1 cellular context compared by ENCODE assay signal in genomic region chr2:69659349-69659748, GRCh38.
TF ChIP-seq lines count a peak whose summit lies in the region.

No MANE protein-coding gene starts in this region.

TF ChIP-seq in HepG2, 621 proteins besides CTCF, POLR2A, EP300 and RAD21:
- TF ChIP-seq RFX5 (IDR thresholded peaks at IDR 0.05; ENCODE audit: low read depth, low read length): 0 out of 2 replicates have a peak, but pooled peaks have one; percentile 62
- no peak for TF ChIP-seq PITX1 (CRISPR knock-in tag; IDR thresholded peaks at IDR 0.05)
- TF ChIP-seq HNRNPL (IDR thresholded peaks at IDR 0.05; ENCODE audit: low read depth, low read length): no peak
- TF ChIP-seq RARA (CRISPR knock-in tag; IDR thresholded peaks at IDR 0.05): 0 out of 2 replicates have a peak, but pooled peaks have one; percentile 30
- TF ChIP-seq TBX3 (IDR thresholded peaks at IDR 0.05; ENCODE audit: borderline replicate concordance): 0 out of 2 replicates have a peak, but pooled peaks have one; percentile 7
TF ChIP-seq in HepG2: peak in this region for 3.
